ENCODE assay signal across 18 cellular contexts in the genomic region with DNA sequence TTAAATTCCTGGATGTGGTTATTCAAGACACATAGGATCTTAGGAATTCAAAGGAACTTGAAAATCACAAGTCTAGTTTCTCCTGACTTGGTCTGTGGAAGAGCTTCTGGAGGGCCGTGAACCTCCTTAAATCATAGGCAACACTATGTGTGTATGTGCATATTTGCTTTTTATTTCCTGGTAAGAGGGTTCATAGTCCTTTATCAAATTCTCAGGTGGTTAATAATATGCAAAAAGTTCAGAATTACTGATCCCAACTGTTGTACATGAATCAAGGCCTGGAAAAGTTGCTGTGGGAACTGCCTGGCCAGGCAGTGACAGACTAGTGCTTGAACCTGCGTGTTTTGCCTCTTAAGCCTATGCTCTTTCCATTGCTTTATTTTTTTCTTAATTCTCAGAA.
"Had no signal": no experiment of that assay in that cellular context is flagged by ENCODE, and none has a peak within 500 bp of the region (broad histone marks: within the 10 kb centered on the region; RNA-seq: fewer than 3 reads in every experiment).

No MANE protein-coding gene starts in this region.

- H3K4me3 ChIP-seq: lower lobe of right lung, SJSA1, tibial artery had no signal

- H3K9me3 ChIP-seq: lower lobe of right lung, neutrophil, SJSA1, tibial artery had no signal

- H3K27me3 Mint-ChIP-seq: activated CD4-positive, alpha-beta T cell treated with anti-CD3 and anti-CD28 coated beads for 36 hours; activated CD8-positive, alpha-beta memory T cell treated with anti-CD3 and anti-CD28 coated beads, Interleukin-2, amount 10 ng/mL, durations not matched to agents 7 days and 5 days had no signal

- H3K27ac Mint-ChIP-seq: activated CD4-positive, alpha-beta T cell treated with anti-CD3 and anti-CD28 coated beads for 36 hours; activated CD8-positive, alpha-beta memory T cell treated with anti-CD3 and anti-CD28 coated beads, Interleukin-2, amount 10 ng/mL, durations not matched to agents 7 days and 5 days; endodermal cell; natural killer cell; T-helper 2 cell treated with Interferon-gamma antibody and Interleukin-4, amounts not matched to agents 5 μg/mL and 100 μg/mL, for 36 hours; WTC11 had no signal

- H3K4me3 Mint-ChIP-seq: activated CD4-positive, alpha-beta T cell treated with anti-CD3 and anti-CD28 coated beads for 36 hours; activated CD8-positive, alpha-beta memory T cell treated with anti-CD3 and anti-CD28 coated beads, Interleukin-2, amount 10 ng/mL, durations not matched to agents 7 days and 5 days; endodermal cell; natural killer cell; T-helper 2 cell treated with Interferon-gamma antibody and Interleukin-4, amounts not matched to agents 5 μg/mL and 100 μg/mL, for 36 hours; WTC11 had no signal

- H3K9me3 Mint-ChIP-seq: endodermal cell; natural killer cell; T-helper 2 cell treated with Interferon-gamma antibody and Interleukin-4, amounts not matched to agents 5 μg/mL and 100 μg/mL, for 36 hours; WTC11 had no signal

- H3K4me1 ChIP-seq: parathyroid adenoma, SJSA1, tibial artery had no signal

- H3K27me3 ChIP-seq: neutrophil, SJSA1, tibial artery had no signal

- H3K9ac ChIP-seq: parathyroid adenoma had no signal

- H3K4me1 Mint-ChIP-seq: activated CD8-positive, alpha-beta memory T cell treated with anti-CD3 and anti-CD28 coated beads, Interleukin-2, amount 10 ng/mL, durations not matched to agents 7 days and 5 days; endodermal cell; WTC11 had no signal

- DNase-seq: activated CD4-positive, alpha-beta T cell treated with anti-CD3 and anti-CD28 coated beads for 36 hours; activated CD4-positive, alpha-beta T cell treated with anti-CD3 and anti-CD28 coated beads, Interleukin-2, amount 50 U/mL, for 48 hours; activated CD8-positive, alpha-beta memory T cell treated with anti-CD3 and anti-CD28 coated beads, Interleukin-2, amount 10 ng/mL, durations not matched to agents 7 days and 5 days; activated naive CD4-positive, alpha-beta T cell treated with anti-CD3 and anti-CD28 coated beads, Interleukin-2, amount 50 U/mL, for 16 hours; caudate nucleus; endodermal cell; head of caudate nucleus; lower lobe of right lung; natural killer cell; stimulated activated CD4-positive, alpha-beta T cell treated with anti-CD3 and anti-CD28 coated beads, Interleukin-2, amount 100 ng/mL, for 24 hours; stimulated activated naive CD4-positive, alpha-beta T cell treated with Interleukin-2 at 50 U/mL for 16 hours; SW 1271; tibial artery had no signal

- H3K27ac ChIP-seq: lower lobe of right lung, neutrophil, parathyroid adenoma, SJSA1, tibial artery had no signal
